27 cellular contexts compared by ENCODE assay signal in genomic region chr20:36779656-36780025, GRCh38. TPM values are rescaled to one million over a fixed set of nuclear protein-coding genes. Genes with fewer than 3 reads are reported as not detected.
A peak's percentile ranks its signal among the peaks of the same experiment; 100 is the strongest.
DNase-seq lines count a peak whose midpoint lies in the region; ATAC-seq and TF ChIP-seq lines count a peak whose summit lies in the region.
"Had no signal": no experiment of that assay in that cellular context is flagged by ENCODE, and none has a peak within 500 bp of the region (broad histone marks: within the 10 kb centered on the region; RNA-seq: fewer than 3 reads in every experiment).

No MANE protein-coding gene starts in this region.

- WGBS in thyroid gland, 2 donors = 70 to 78% methylated on average over 6 of the region's 6 CpGs

- H3K27me3 ChIP-seq in thyroid gland = no peaks in the 10 kb centered on the region
- H3K27me3 ChIP-seq: brain microvascular endothelial cell, upper lobe of left lung had no signal

- intact Hi-C loops in thyroid gland (cut with DNase I) = no loop called here

- peaks cover 4 to 23% of the 10 kb centered on the region in 2 donors for H3K4me1 ChIP-seq in thyroid gland

- CTCF ChIA-PET in activated CD4-positive, alpha-beta T cell treated with anti-CD3 and anti-CD28 coated beads, Interleukin-2, amount 10 ng/mL, durations not matched to agents 7 days and 5 days (lab: Charles Lee) = no interaction called here

- no peak overlapping the region for H3K27ac Mint-ChIP-seq in activated CD4-positive, alpha-beta T cell treated with anti-CD3 and anti-CD28 coated beads, Interleukin-2, amount 10 ng/mL, durations not matched to agents 7 days and 5 days
- H3K27ac Mint-ChIP-seq: activated naive CD4-positive, alpha-beta T cell treated with anti-CD3 and anti-CD28 coated beads, Interleukin-2, amount 10 ng/mL, durations not matched to agents 7 days and 5 days; activated T-cell treated with anti-CD3 and anti-CD28 coated beads, Interleukin-2, amount 50 U/mL, for 24 hours; mesothelial cell of epicardium had no signal

- no peak for TF ChIP-seq POLR2A in thyroid gland (IDR thresholded peaks at IDR 0.05)

- H3K4me1 Mint-ChIP-seq in activated CD4-positive, alpha-beta T cell treated with anti-CD3 and anti-CD28 coated beads, Interleukin-2, amount 10 ng/mL, durations not matched to agents 7 days and 5 days = peaks cover 5% of the 10 kb centered on the region

- peaks cover 15 to 25% of the 10 kb centered on the region in 2 donors for H3K36me3 ChIP-seq in thyroid gland

- no peak overlapping the region for H3K4me3 Mint-ChIP-seq in activated CD4-positive, alpha-beta T cell treated with anti-CD3 and anti-CD28 coated beads, Interleukin-2, amount 10 ng/mL, durations not matched to agents 7 days and 5 days
- H3K4me3 Mint-ChIP-seq: activated naive CD4-positive, alpha-beta T cell treated with anti-CD3 and anti-CD28 coated beads, Interleukin-2, amount 10 ng/mL, durations not matched to agents 7 days and 5 days; activated T-cell treated with anti-CD3 and anti-CD28 coated beads, Interleukin-2, amount 50 U/mL, for 24 hours; effector memory CD8-positive, alpha-beta T cell; mesothelial cell of epicardium; naive B cell had no signal

- no peak for ATAC-seq in GM19395 (IDR thresholded peaks at IDR 0.05; ENCODE audit: unreplicated experiment)
- ATAC-seq: effector memory CD8-positive, alpha-beta T cell; GM12878; left ventricle myocardium superior; SK-N-SH treated with all-trans-retinoic acid at 6 μM for 48 hours had no signal

- DNase-seq in M059J (ENCODE audit: low read depth) (peak; percentile 19), cerebellum (ENCODE audit: low spot score) (peak; percentile 43), iPS-NIHi7 (ENCODE audit: extremely low spot score) (peak; percentile 45), thyroid gland (no peak), hippocampal formation (lab: John Stamatoyannopoulos, UW) (no peak)
- DNase-seq in activated CD4-positive, alpha-beta T cell treated with anti-CD3 and anti-CD28 coated beads, Interleukin-2, amount 10 ng/mL, durations not matched to agents 7 days and 5 days = no peak
- DNase-seq: activated CD4-positive, alpha-beta T cell treated with anti-CD3 and anti-CD28 coated beads for 4 hours; activated naive CD4-positive, alpha-beta T cell treated with anti-CD3 and anti-CD28 coated beads, Interleukin-2, amount 10 ng/mL, durations not matched to agents 7 days and 5 days; activated T-cell treated with anti-CD3 and anti-CD28 coated beads, Interleukin-2, amount 50 U/mL, for 24 hours; brain microvascular endothelial cell; Caco-2; effector memory CD8-positive, alpha-beta T cell; foreskin fibroblast; Kasumi-1; left ventricle myocardium superior; naive B cell; NCI-H146; NCI-H446 treated with DMSO at 0.1 percent for 48 hours; small intestine; stimulated activated CD4-positive, alpha-beta T cell treated with anti-CD3 and anti-CD28 coated beads, Interleukin-2, amount 100 ng/mL, for 24 hours had no signal

- H3K36me3 Mint-ChIP-seq in activated CD4-positive, alpha-beta T cell treated with anti-CD3 and anti-CD28 coated beads, Interleukin-2, amount 10 ng/mL, durations not matched to agents 7 days and 5 days (ENCODE audit: low read depth) = no peaks in the 10 kb centered on the region
- H3K36me3 Mint-ChIP-seq: activated naive CD4-positive, alpha-beta T cell treated with anti-CD3 and anti-CD28 coated beads, Interleukin-2, amount 10 ng/mL, durations not matched to agents 7 days and 5 days had no signal

- no peak overlapping the region for H3K4me3 ChIP-seq in thyroid gland (replicated peaks in 1 of 3)
- H3K4me3 ChIP-seq: coronary artery, GM12878, upper lobe of left lung had no signal

- TF ChIP-seq CTCF in thyroid gland (IDR thresholded peaks at IDR 0.05) = no peak

- POLR2A ChIA-PET in activated CD4-positive, alpha-beta T cell treated with anti-CD3 and anti-CD28 coated beads, Interleukin-2, amount 10 ng/mL, durations not matched to agents 7 days and 5 days (lab: Charles Lee) = no interaction called here

- H3K9me3 Mint-ChIP-seq in activated CD4-positive, alpha-beta T cell treated with anti-CD3 and anti-CD28 coated beads, Interleukin-2, amount 10 ng/mL, durations not matched to agents 7 days and 5 days = no peaks in the 10 kb centered on the region
- H3K9me3 Mint-ChIP-seq: activated naive CD4-positive, alpha-beta T cell treated with anti-CD3 and anti-CD28 coated beads, Interleukin-2, amount 10 ng/mL, durations not matched to agents 7 days and 5 days; activated T-cell treated with anti-CD3 and anti-CD28 coated beads, Interleukin-2, amount 50 U/mL, for 24 hours; effector memory CD8-positive, alpha-beta T cell; mesothelial cell of epicardium; naive B cell had no signal

- peak overlapping the region in 2 of 3 donors; percentile 32 to 48 for H3K27ac ChIP-seq in thyroid gland
- H3K27ac ChIP-seq: brain microvascular endothelial cell, C4-2B, coronary artery had no signal

- no peaks in the 10 kb centered on the region for H3K9me3 ChIP-seq in thyroid gland
- H3K9me3 ChIP-seq: Caco-2, upper lobe of left lung had no signal

- peaks cover 2% of the 10 kb centered on the region for H3K27me3 Mint-ChIP-seq in activated CD4-positive, alpha-beta T cell treated with anti-CD3 and anti-CD28 coated beads, Interleukin-2, amount 10 ng/mL, durations not matched to agents 7 days and 5 days
- H3K27me3 Mint-ChIP-seq: activated T-cell treated with anti-CD3 and anti-CD28 coated beads, Interleukin-2, amount 50 U/mL, for 24 hours; effector memory CD8-positive, alpha-beta T cell; naive B cell had no signal

RNA-seq across cellular contexts. Expression of gene DSN1, which starts 6.1 kb away (rescaled TPM):
- 73.1 and 84.9 TPM in 2 replicates for total RNA-seq in M059J (2014; rRNA removed; shearing (Covaris generic))
- total RNA-seq in cerebellum (10.2 TPM), thyroid gland (10 to 100 TPM; 10.6 to 14.9 (median 13.0) TPM)
- total RNA-seq in activated CD4-positive, alpha-beta T cell treated with anti-CD3 and anti-CD28 coated beads, Interleukin-2, amount 10 ng/mL, durations not matched to agents 7 days and 5 days = 10 to 100 TPM; 33.5 to 35.3 TPM

RNA-seq across cellular contexts. Expression of gene NDRG3, which starts 33.8 kb away (rescaled TPM):
- 49.7 and 50.3 TPM in 2 replicates for total RNA-seq in M059J (2014; rRNA removed; shearing (Covaris generic))
- total RNA-seq in cerebellum = 44.5 TPM
- 10 to 100 TPM; 14.6 to 32.1 (median 27.9) TPM for total RNA-seq in thyroid gland
- total RNA-seq in activated CD4-positive, alpha-beta T cell treated with anti-CD3 and anti-CD28 coated beads, Interleukin-2, amount 10 ng/mL, durations not matched to agents 7 days and 5 days = 10 to 100 TPM; 32.8 to 41.2 TPM

Comparison
In these comparisons a context has a peak if more than half of its experiments do, and no peak if none do; other contexts are left out.
1. DNase-seq: peak in M059J (single experiment), cerebellum (single experiment) and iPS-NIHi7 (single experiment); none in thyroid gland (0 of 2), activated CD4-positive, alpha-beta T cell treated with anti-CD3 and anti-CD28 coated beads, Interleukin-2, amount 10 ng/mL, durations not matched to agents 7 days and 5 days (single experiment) and hippocampal formation (0 of 2).